Comparison of ENCODE assay signal across 14 cellular contexts in genomic region chr10:79927111-79927828, GRCh38. TPM values are rescaled to one million over a fixed set of nuclear protein-coding genes. Genes with fewer than 3 reads are reported as not detected.
DNase-seq lines count a peak whose midpoint lies in the region; ATAC-seq and TF ChIP-seq lines count a peak whose summit lies in the region.
"Had no signal": no experiment of that assay in that cellular context is flagged by ENCODE, and none has a peak within 500 bp of the region (broad histone marks: within the 10 kb centered on the region; RNA-seq: fewer than 3 reads in every experiment).

No MANE protein-coding gene starts in this region.

- no peak for ATAC-seq in activated CD8-positive, alpha-beta T cell treated with anti-CD3 and anti-CD28 coated beads, Interleukin-2, amount 10 ng/mL, durations not matched to agents 7 days and 5 days
- no peak for ATAC-seq in activated CD8-positive, alpha-beta T cell treated with anti-CD3 and anti-CD28 coated beads for 36 hours
- ATAC-seq in lung (ENCODE audit: insufficient read depth, low FRiP score) (peak; percentile 42), HG03097 (IDR thresholded peaks at IDR 0.05; ENCODE audit: low FRiP score, unreplicated experiment) (no peak)

- H3K27ac ChIP-seq in lung (ENCODE audit: low read depth in 1 of 2, low read length in 1 of 2): peak overlapping the region in 1 of 2 donors; percentile 73
- H3K27ac ChIP-seq in vagina: peak overlapping the region; percentile 32

- WGBS in lung, 2 donors: 52 to 93% methylated on average over 3 of the region's 3 CpGs

- CTCF ChIA-PET in activated CD8-positive, alpha-beta T cell treated with anti-CD3 and anti-CD28 coated beads, Interleukin-2, amount 10 ng/mL, durations not matched to agents 7 days and 5 days (lab: Charles Lee): no interaction called here
- CTCF ChIA-PET in activated CD8-positive, alpha-beta T cell treated with anti-CD3 and anti-CD28 coated beads for 36 hours (lab: Charles Lee): interaction anchor here (1.1 kb wide), 1 partner anchor 390 kb away, joined by 5 read pairs; no protein-coding TSS in a partner anchor

- H3K9me3 ChIP-seq in lung (ENCODE audit: control insufficient read depth in 2 of 2, insufficient read depth in 1 of 2, low read length in 1 of 2): peaks cover 0 to 3% of the 10 kb centered on the region in 2 donors
- no peaks in the 10 kb centered on the region for H3K9me3 ChIP-seq in vagina

- no peak for TF ChIP-seq CTCF in activated CD8-positive, alpha-beta T cell treated with anti-CD3 and anti-CD28 coated beads for 36 hours (IDR thresholded peaks at IDR 0.05)
- TF ChIP-seq CTCF in lung (IDR thresholded peaks at IDR 0.05; ENCODE audit: control extremely low read depth, extremely low read depth): no peak
- TF ChIP-seq CTCF in vagina (IDR thresholded peaks at IDR 0.05): no peak

- H3K4me1 Mint-ChIP-seq in activated CD8-positive, alpha-beta T cell treated with anti-CD3 and anti-CD28 coated beads, Interleukin-2, amount 10 ng/mL, durations not matched to agents 7 days and 5 days (ENCODE audit: low read depth): no peaks in the 10 kb centered on the region
- no peaks in the 10 kb centered on the region for H3K4me1 Mint-ChIP-seq in activated CD8-positive, alpha-beta T cell treated with anti-CD3 and anti-CD28 coated beads for 36 hours (ENCODE audit: low read depth)

- H3K9me3 Mint-ChIP-seq in activated CD8-positive, alpha-beta T cell treated with anti-CD3 and anti-CD28 coated beads, Interleukin-2, amount 10 ng/mL, durations not matched to agents 7 days and 5 days (ENCODE audit: insufficient read depth): no peaks in the 10 kb centered on the region
- H3K9me3 Mint-ChIP-seq in activated CD8-positive, alpha-beta T cell treated with anti-CD3 and anti-CD28 coated beads for 36 hours: no peaks in the 10 kb centered on the region
- H3K9me3 Mint-ChIP-seq: activated naive CD8-positive, alpha-beta T cell treated with anti-CD3 and anti-CD28 coated beads for 36 hours had no signal

- POLR2A ChIA-PET in activated CD8-positive, alpha-beta T cell treated with anti-CD3 and anti-CD28 coated beads, Interleukin-2, amount 10 ng/mL, durations not matched to agents 7 days and 5 days (lab: Charles Lee): no interaction called here
- POLR2A ChIA-PET in activated CD8-positive, alpha-beta T cell treated with anti-CD3 and anti-CD28 coated beads for 36 hours (lab: Charles Lee): interaction anchor here (1.3 kb wide), 1 partner anchor 14 kb away, joined by 3 read pairs; no protein-coding TSS in a partner anchor

- H3K4me3 ChIP-seq in lung (no peak overlapping the region), vagina (no peak overlapping the region)

- intact Hi-C loops in activated CD8-positive, alpha-beta T cell treated with anti-CD3 and anti-CD28 coated beads for 36 hours (cut with micrococcal nuclease): loop anchor here (10.0 kb wide), 1 partner anchor 362 kb away; the partner anchor contains the start of gene SFTPA2
- intact Hi-C loops in vagina (cut with DNase I): loop anchor here (5.0 kb wide), 1 partner anchor 390 kb away; no protein-coding TSS in a partner anchor

- peak; percentile 9 for DNase-seq in activated CD8-positive, alpha-beta T cell treated with anti-CD3 and anti-CD28 coated beads, Interleukin-2, amount 10 ng/mL, durations not matched to agents 7 days and 5 days
- DNase-seq in activated CD8-positive, alpha-beta T cell treated with anti-CD3 and anti-CD28 coated beads for 36 hours: no peak
- DNase-seq in globus pallidus (ENCODE audit: low spot score) (peak; percentile 36), lung (ENCODE audit: low spot score) (peak; percentile 48), vagina (ENCODE audit: extremely low spot score in 2 of 2) (peak in 1 of 2 donors; percentile 83), germinal center (ENCODE audit: low spot score) (no peak), RPMI8226 (no peak)
- DNase-seq: activated CD4-positive, CD25-positive, alpha-beta regulatory T cell treated with anti-CD3 and anti-CD28 coated beads, Interleukin-2, amount 50 U/mL, for 72 hours; activated naive CD8-positive, alpha-beta T cell treated with anti-CD3 and anti-CD28 coated beads for 36 hours; islet precursor cell; NCI-H187; T-helper 2 cell had no signal

- no peaks in the 10 kb centered on the region for H3K27me3 ChIP-seq in lung (ENCODE audit: control insufficient read depth, insufficient read depth)
- no peaks in the 10 kb centered on the region for H3K27me3 ChIP-seq in vagina

- H3K27me3 Mint-ChIP-seq in activated CD8-positive, alpha-beta T cell treated with anti-CD3 and anti-CD28 coated beads, Interleukin-2, amount 10 ng/mL, durations not matched to agents 7 days and 5 days (ENCODE audit: low read depth): peaks cover 22% of the 10 kb centered on the region
- H3K27me3 Mint-ChIP-seq in activated CD8-positive, alpha-beta T cell treated with anti-CD3 and anti-CD28 coated beads for 36 hours: peaks cover 18% of the 10 kb centered on the region

- H3K36me3 ChIP-seq in lung (ENCODE audit: control insufficient read depth in 2 of 2, insufficient read depth in 2 of 2, low read length in 2 of 2): peaks cover 0 to 5% of the 10 kb centered on the region in 2 donors
- no peaks in the 10 kb centered on the region for H3K36me3 ChIP-seq in vagina

- TF ChIP-seq POLR2A in vagina (IDR thresholded peaks at IDR 0.05): no peak

- no peak overlapping the region for H3K27ac Mint-ChIP-seq in activated CD8-positive, alpha-beta T cell treated with anti-CD3 and anti-CD28 coated beads, Interleukin-2, amount 10 ng/mL, durations not matched to agents 7 days and 5 days
- H3K27ac Mint-ChIP-seq in activated CD8-positive, alpha-beta T cell treated with anti-CD3 and anti-CD28 coated beads for 36 hours: no peak overlapping the region
- H3K27ac Mint-ChIP-seq: activated naive CD8-positive, alpha-beta T cell treated with anti-CD3 and anti-CD28 coated beads for 36 hours had no signal

- no peaks in the 10 kb centered on the region for H3K36me3 Mint-ChIP-seq in activated CD8-positive, alpha-beta T cell treated with anti-CD3 and anti-CD28 coated beads, Interleukin-2, amount 10 ng/mL, durations not matched to agents 7 days and 5 days (ENCODE audit: low read depth)
- no peaks in the 10 kb centered on the region for H3K36me3 Mint-ChIP-seq in activated CD8-positive, alpha-beta T cell treated with anti-CD3 and anti-CD28 coated beads for 36 hours (ENCODE audit: low read depth)
- H3K36me3 Mint-ChIP-seq: activated naive CD8-positive, alpha-beta T cell treated with anti-CD3 and anti-CD28 coated beads for 36 hours had no signal

- H3K4me1 ChIP-seq in lung (ENCODE audit: control insufficient read depth in 2 of 2, insufficient read depth in 2 of 2, low read length in 2 of 2) (no peaks in the 10 kb centered on the region), vagina (peaks cover 3% of the 10 kb centered on the region)

- no peak overlapping the region for H3K4me3 Mint-ChIP-seq in activated CD8-positive, alpha-beta T cell treated with anti-CD3 and anti-CD28 coated beads, Interleukin-2, amount 10 ng/mL, durations not matched to agents 7 days and 5 days
- H3K4me3 Mint-ChIP-seq in activated CD8-positive, alpha-beta T cell treated with anti-CD3 and anti-CD28 coated beads for 36 hours: no peak overlapping the region
- H3K4me3 Mint-ChIP-seq: activated naive CD8-positive, alpha-beta T cell treated with anti-CD3 and anti-CD28 coated beads for 36 hours had no signal

RNA-seq across cellular contexts. Expression of gene SFTPD, which starts 21.6 kb away (rescaled TPM):
- not detected for total RNA-seq in activated CD8-positive, alpha-beta T cell treated with anti-CD3 and anti-CD28 coated beads, Interleukin-2, amount 10 ng/mL, durations not matched to agents 7 days and 5 days
- not detected for total RNA-seq in activated CD8-positive, alpha-beta T cell treated with anti-CD3 and anti-CD28 coated beads for 36 hours
- total RNA-seq in lung (100 to 1,000 TPM; 216 to 661 TPM), vagina (not detected)
- 100 to 1,000 TPM; 635 to 636 TPM for polyA plus RNA-seq in lung
- total RNA-seq: activated naive CD8-positive, alpha-beta T cell treated with anti-CD3 and anti-CD28 coated beads for 36 hours; endothelial cell of umbilical vein had no signal
- polyA plus RNA-seq: endothelial cell of umbilical vein had no signal

Comparison
In these comparisons a context has a peak if more than half of its experiments do, and no peak if none do; other contexts are left out.
1. DNase-seq: peak in activated CD8-positive, alpha-beta T cell treated with anti-CD3 and anti-CD28 coated beads, Interleukin-2, amount 10 ng/mL, durations not matched to agents 7 days and 5 days (single experiment), globus pallidus (single experiment) and lung (single experiment); none in activated CD8-positive, alpha-beta T cell treated with anti-CD3 and anti-CD28 coated beads for 36 hours (single experiment), germinal center (single experiment) and RPMI8226 (single experiment).
2. RNA of gene SFTPD, which starts 21.6 kb away (total RNA-seq): 216 to 661 TPM in lung; not detected in activated CD8-positive, alpha-beta T cell treated with anti-CD3 and anti-CD28 coated beads, Interleukin-2, amount 10 ng/mL, durations not matched to agents 7 days and 5 days, not detected in activated CD8-positive, alpha-beta T cell treated with anti-CD3 and anti-CD28 coated beads for 36 hours and not detected in vagina (single experiment); every median in the first group is over 100 times any median in the second.